Comparison of ENCODE assay signal across 16 cellular contexts in genomic region chr1:235941852-235942624, GRCh38.
DNase-seq lines count a peak whose midpoint lies in the region; ATAC-seq and TF ChIP-seq lines count a peak whose summit lies in the region.
"Had no signal": no experiment of that assay in that cellular context is flagged by ENCODE, and none has a peak within 500 bp of the region (broad histone marks: within the 10 kb centered on the region; RNA-seq: fewer than 3 reads in every experiment).

No MANE protein-coding gene starts in this region.

- WGBS in mesenchymal stem cell, result 95% methylated on average over 12 of the region's 12 CpGs

- H3K9me3 ChIP-seq in left ventricle myocardium inferior (replicated peaks) (no peaks in the 10 kb centered on the region), mesenchymal stem cell (ENCODE audit: control insufficient read depth, low read length) (no peaks in the 10 kb centered on the region), vagina (no peaks in the 10 kb centered on the region)
- H3K9me3 ChIP-seq: A549, thyroid gland had no signal

- H3K4me3 Mint-ChIP-seq in effector memory CD8-positive, alpha-beta T cell, result no peak overlapping the region
- H3K4me3 Mint-ChIP-seq: central memory CD8-positive, alpha-beta T cell; HFFc6 had no signal

- H2BK15ac ChIP-seq in mesenchymal stem cell (ENCODE audit: low read depth, poor library complexity, severe bottlenecking), result no peak overlapping the region

- no peaks in the 10 kb centered on the region for H3K9me3 Mint-ChIP-seq in effector memory CD8-positive, alpha-beta T cell
- H3K9me3 Mint-ChIP-seq: central memory CD8-positive, alpha-beta T cell; HFFc6 had no signal

- TF ChIP-seq CTCF in left ventricle myocardium inferior (IDR thresholded peaks at IDR 0.05; ENCODE audit: borderline replicate concordance), result no peak
- no peak for TF ChIP-seq CTCF in vagina (IDR thresholded peaks at IDR 0.05)
- no peak for TF ChIP-seq CTCF in GM13977 (IDR thresholded peaks at IDR 0.05; ENCODE audit: extremely low read depth, insufficient read depth, missing control alignments)

- H3K4ac ChIP-seq in mesenchymal stem cell (ENCODE audit: low read depth in 1 of 2, low read length in 2 of 2), result no peak overlapping the region

- H3K36me3 Mint-ChIP-seq in effector memory CD8-positive, alpha-beta T cell (ENCODE audit: insufficient read depth), result peaks cover 2% of the 10 kb centered on the region

- no peak overlapping the region for H4K91ac ChIP-seq in mesenchymal stem cell (ENCODE audit: low read length)

- peaks cover 0 to 9% of the 10 kb centered on the region in 2 donors for H3K27me3 Mint-ChIP-seq in effector memory CD8-positive, alpha-beta T cell
- H3K27me3 Mint-ChIP-seq: central memory CD8-positive, alpha-beta T cell had no signal

- no peak overlapping the region for H3K27ac Mint-ChIP-seq in effector memory CD8-positive, alpha-beta T cell

- ATAC-seq in left ventricle myocardium superior, result peak; percentile 21
- ATAC-seq in effector memory CD8-positive, alpha-beta T cell (replicated peaks), result no peak
- ATAC-seq: A549 had no signal

- intact Hi-C loops in left ventricle myocardium superior (cut with micrococcal nuclease), result no loop called here
- intact Hi-C loops in left ventricle myocardium inferior (cut with micrococcal nuclease), result no loop called here
- intact Hi-C loops in vagina (cut with DNase I), result no loop called here

- no peak overlapping the region for H3K9ac ChIP-seq in mesenchymal stem cell (ENCODE audit: low read length)

- no peak overlapping the region for H3K14ac ChIP-seq in mesenchymal stem cell (ENCODE audit: low read length in 2 of 2)

- peak overlapping the region in 1 of 2 experiments; percentile 90 for H2BK12ac ChIP-seq in mesenchymal stem cell (ENCODE audit: low read length in 2 of 2)

- H3K4me1 Mint-ChIP-seq in effector memory CD8-positive, alpha-beta T cell (ENCODE audit: low read depth in 2 of 2), result peaks cover 23 to 39% of the 10 kb centered on the region in 2 donors

- in situ Hi-C loops in GM13977 (cut with MboI; ENCODE audit: low pct_unique_long_range_greater_than_20kb, low sequenced_read_pairs, unreplicated experiment), result loop anchor here (10.0 kb wide), 1 partner anchor 57 kb away; no protein-coding TSS in a partner anchor

- peak overlapping the region in 1 of 2 experiments; percentile 4 for H3K18ac ChIP-seq in mesenchymal stem cell (ENCODE audit: low read depth in 1 of 2, low read length in 2 of 2)

- H2BK5ac ChIP-seq in mesenchymal stem cell (ENCODE audit: low read depth, low read length, poor library complexity, severe bottlenecking), result no peak overlapping the region

- DNase-seq in left ventricle myocardium superior (no peak), left ventricle myocardium inferior (no peak), amniotic epithelial cell (ENCODE audit: low read depth) (peak; percentile 84), mesenchymal stem cell (peak; percentile 78), vagina (ENCODE audit: extremely low spot score in 2 of 2) (no peak), NCI-H1048 (lab: John Stamatoyannopoulos, UW) (no peak), GM13977 (ENCODE audit: low spot score) (no peak)
- DNase-seq in effector memory CD8-positive, alpha-beta T cell, result no peak
- DNase-seq: erythroblast; HFFc6; NCI-H1092 treated with DMSO at 0.1 percent for 48 hours; stimulated activated CD4-positive, alpha-beta T cell treated with anti-CD3 and anti-CD28 coated beads, Interleukin-12 subunit alpha, Interleukin-12 subunit beta, amount 100 ng/mL, for 4 hours; thyroid gland had no signal

- H3K27me3 ChIP-seq in left ventricle myocardium inferior (ENCODE audit: low read depth), result no peaks in the 10 kb centered on the region
- H3K27me3 ChIP-seq in mesenchymal stem cell (ENCODE audit: control insufficient read depth in 1 of 2, insufficient read depth in 1 of 2, low read length in 2 of 2), result no peaks in the 10 kb centered on the region
- no peaks in the 10 kb centered on the region for H3K27me3 ChIP-seq in vagina
- H3K27me3 ChIP-seq: thyroid gland had no signal

- H3K79me1 ChIP-seq in mesenchymal stem cell (replicated peaks; ENCODE audit: low read length, poor library complexity, severe bottlenecking), result no peaks in the 10 kb centered on the region

- H3K4me2 ChIP-seq in mesenchymal stem cell (ENCODE audit: low read length, poor library complexity, severe bottlenecking), result no peak overlapping the region
- H3K4me2 ChIP-seq: A549 had no signal

- H2AK5ac ChIP-seq in mesenchymal stem cell (ENCODE audit: low read length, severe bottlenecking), result no peak overlapping the region

- H3K23ac ChIP-seq in mesenchymal stem cell (ENCODE audit: low read length in 2 of 2), result no peak overlapping the region

- no peak for TF ChIP-seq POLR2A in vagina (IDR thresholded peaks at IDR 0.05)

- peaks cover 29% of the 10 kb centered on the region for H3K4me1 ChIP-seq in left ventricle myocardium inferior
- peaks cover 10% of the 10 kb centered on the region for H3K4me1 ChIP-seq in mesenchymal stem cell (ENCODE audit: control insufficient read depth, insufficient read depth, low read depth, low read length)
- peaks cover 29% of the 10 kb centered on the region for H3K4me1 ChIP-seq in vagina
- H3K4me1 ChIP-seq: A549 had no signal

- H3K4me3 ChIP-seq in left ventricle myocardium inferior (no peak overlapping the region), mesenchymal stem cell (ENCODE audit: insufficient read depth in 1 of 2, low read depth in 1 of 2, low read length in 2 of 2) (no peak overlapping the region), vagina (no peak overlapping the region)
- H3K4me3 ChIP-seq: A549, lung, thyroid gland had no signal

- no peak overlapping the region for H2AFZ ChIP-seq in mesenchymal stem cell (ENCODE audit: low read depth, low read length)

- H3K27ac ChIP-seq in left ventricle myocardium inferior (replicated peaks) (no peak overlapping the region), mesenchymal stem cell (ENCODE audit: low read length, poor library complexity, severe bottlenecking) (no peak overlapping the region), vagina (peak overlapping the region; percentile 76)
- H3K27ac ChIP-seq: A549, thyroid gland had no signal

- no peak overlapping the region for H2BK120ac ChIP-seq in mesenchymal stem cell (ENCODE audit: low read depth, low read length)

- H3K36me3 ChIP-seq in left ventricle myocardium inferior, result no peaks in the 10 kb centered on the region
- H3K36me3 ChIP-seq in mesenchymal stem cell (ENCODE audit: control insufficient read depth in 1 of 2, insufficient read depth in 2 of 2, low read depth in 1 of 2, low read length in 2 of 2), result no peaks in the 10 kb centered on the region
- H3K36me3 ChIP-seq in vagina, result no peaks in the 10 kb centered on the region
- H3K36me3 ChIP-seq: thyroid gland had no signal

- H4K8ac ChIP-seq in mesenchymal stem cell (ENCODE audit: low read length), result no peak overlapping the region

Comparison
In these comparisons a context has a peak if more than half of its experiments do, and no peak if none do; other contexts are left out.
1. DNase-seq: peak in amniotic epithelial cell (single experiment) and mesenchymal stem cell (single experiment); none in left ventricle myocardium superior (single experiment), left ventricle myocardium inferior (single experiment), vagina (0 of 2), NCI-H1048 (single experiment), effector memory CD8-positive, alpha-beta T cell (0 of 3) and GM13977 (single experiment).